Comparison of ENCODE assay signal across 9 cellular contexts in genomic region chr17:73650147-73650546, GRCh38. TPM values are rescaled to one million over a fixed set of nuclear protein-coding genes. Genes with fewer than 3 reads are reported as not detected.
DNase-seq lines count a peak whose midpoint lies in the region; FAIRE-seq and TF ChIP-seq lines count a peak whose summit lies in the region.
"Had no signal": no experiment of that assay in that cellular context is flagged by ENCODE, and none has a peak within 500 bp of the region (broad histone marks: within the 10 kb centered on the region; RNA-seq: fewer than 3 reads in every experiment).

No MANE protein-coding gene starts in this region.

- no peak overlapping the region for H4K8ac ChIP-seq in H9 (replicated peaks; ENCODE audit: insufficient read length, low read depth, low read length)

- H4K20me1 ChIP-seq in H9 (ENCODE audit: control insufficient read depth, insufficient read depth, insufficient read length) (no peaks in the 10 kb centered on the region), hepatocyte (ENCODE audit: insufficient read depth, poor library complexity, severe bottlenecking) (no peaks in the 10 kb centered on the region)

- H3K79me1 ChIP-seq in H9 (ENCODE audit: insufficient read depth, low read depth, low read length, poor library complexity, severe bottlenecking), result no peaks in the 10 kb centered on the region

- H3K79me2 ChIP-seq in H9 (ENCODE audit: insufficient read depth, low read length), result no peaks in the 10 kb centered on the region
- H3K79me2 ChIP-seq in hepatocyte, result no peaks in the 10 kb centered on the region

- no peak overlapping the region for H2BK15ac ChIP-seq in H9 (ENCODE audit: low read depth, low read length)

- H4K5ac ChIP-seq in H9 (ENCODE audit: insufficient read length, low read depth, low read length), result no peak overlapping the region

- H3K36me3 ChIP-seq in BE2C (no peaks in the 10 kb centered on the region), hepatocyte (replicated peaks; ENCODE audit: insufficient read depth, low read depth) (no peaks in the 10 kb centered on the region)
- H3K36me3 ChIP-seq: SJSA1 had no signal

- FAIRE-seq in urothelium cell line (lab: Jason Lieb, UNC), result no peak

- no peak overlapping the region for H3K9ac ChIP-seq in H9 (ENCODE audit: extremely low read depth, insufficient read length, low read length)

- DNase-seq in BE2C (peak; percentile 46), H9 (peak; percentile 77), SHP77 (lab: John Stamatoyannopoulos, UW) (peak; percentile 54 to 67), hepatocyte (ENCODE audit: low spot score) (peak; percentile 58), urothelium cell line (ENCODE audit: low spot score) (no peak), AG20443 (ENCODE audit: low spot score) (no peak), HPDE6-E6E7 (ENCODE audit: extremely low spot score) (no peak)
- no peak for DNase-seq in activated CD4-positive, alpha-beta memory T cell treated with anti-CD3 and anti-CD28 coated beads, Interleukin-2, amount 10 ng/mL, durations not matched to agents 7 days and 5 days

- no peak overlapping the region for H3K14ac ChIP-seq in H9 (ENCODE audit: insufficient read depth, low read length)

- H3K4me1 ChIP-seq in BE2C (no peaks in the 10 kb centered on the region), H9 (ENCODE audit: insufficient read depth, low read length) (no peaks in the 10 kb centered on the region), hepatocyte (ENCODE audit: insufficient read depth) (no peaks in the 10 kb centered on the region)

- H3K9me3 ChIP-seq in BE2C, result no peaks in the 10 kb centered on the region
- H3K9me3 ChIP-seq in H9 (ENCODE audit: control insufficient read depth, low read depth, low read length), result no peaks in the 10 kb centered on the region
- peaks cover 5% of the 10 kb centered on the region for H3K9me3 ChIP-seq in hepatocyte (ENCODE audit: low read depth)

- H3K36me3 Mint-ChIP-seq in H9 (ENCODE audit: insufficient read depth in 1 of 3, low read depth in 3 of 3), result peaks cover 2 to 10% (median 8%) of the 10 kb centered on the region in 3 experiments; a peak in 5 of 7 replicates
- no peaks in the 10 kb centered on the region for H3K36me3 Mint-ChIP-seq in activated CD4-positive, alpha-beta memory T cell treated with anti-CD3 and anti-CD28 coated beads, Interleukin-2, amount 10 ng/mL, durations not matched to agents 7 days and 5 days (ENCODE audit: low read depth)

- peak; percentile 69 for TF ChIP-seq CTCF in BE2C (IDR thresholded peaks at IDR 0.05; ENCODE audit: low read depth, low read length)
- peak; percentile 71 for TF ChIP-seq CTCF in H9 (conservative IDR thresholded peaks at IDR 0.05)
- TF ChIP-seq CTCF in hepatocyte (IDR thresholded peaks at IDR 0.05; ENCODE audit: poor library complexity), result peak; percentile 55

- POLR2A ChIA-PET in activated CD4-positive, alpha-beta memory T cell treated with anti-CD3 and anti-CD28 coated beads, Interleukin-2, amount 10 ng/mL, durations not matched to agents 7 days and 5 days (lab: Charles Lee), result no interaction called here

- no peak overlapping the region for H3K4ac ChIP-seq in H9 (ENCODE audit: low read depth, low read length)

- no peaks in the 10 kb centered on the region for H3K9me2 ChIP-seq in hepatocyte (replicated peaks; ENCODE audit: insufficient read depth)

- H3K56ac ChIP-seq in H9 (ENCODE audit: insufficient read length, low read depth, low read length), result no peak overlapping the region

- no CpG with 5 or more reads among the region's 2 CpGs for WGBS in H9 (ENCODE audit: extremely low coverage, insufficient read length, low lambda C conversion rate)
- WGBS in hepatocyte (ENCODE audit: low lambda C conversion rate, missing lambda C conversion rate), result 44% methylated on average over 2 of the region's 2 CpGs

- peaks cover 28 to 38% of the 10 kb centered on the region in 2 experiments for H3K4me1 Mint-ChIP-seq in H9
- peaks cover 3% of the 10 kb centered on the region for H3K4me1 Mint-ChIP-seq in activated CD4-positive, alpha-beta memory T cell treated with anti-CD3 and anti-CD28 coated beads, Interleukin-2, amount 10 ng/mL, durations not matched to agents 7 days and 5 days

- H3K18ac ChIP-seq in H9 (ENCODE audit: insufficient read length, low read depth, low read length), result no peak overlapping the region

- no peak overlapping the region for H2AK5ac ChIP-seq in H9 (ENCODE audit: insufficient read length, low read length)

- H3K23ac ChIP-seq in H9 (ENCODE audit: insufficient read length, low read depth, low read length), result no peak overlapping the region

- no peak overlapping the region for H2BK5ac ChIP-seq in H9 (ENCODE audit: insufficient read length, low read length)

- peaks cover 33% of the 10 kb centered on the region for H3K27me3 ChIP-seq in BE2C
- H3K27me3 ChIP-seq in H9 (ENCODE audit: insufficient read depth, low read length), result peaks cover 4% of the 10 kb centered on the region; the same call in 1 of the 2 replicates
- peaks cover 46% of the 10 kb centered on the region for H3K27me3 ChIP-seq in hepatocyte

- H2AFZ ChIP-seq in H9 (ENCODE audit: low read length) (no peak overlapping the region), hepatocyte (no peak overlapping the region)

- H2BK20ac ChIP-seq in H9 (ENCODE audit: low read depth, low read length, poor library complexity, severe bottlenecking), result no peak overlapping the region

- no peak overlapping the region for H3T11ph ChIP-seq in H9 (ENCODE audit: low read length)

- H3K4me3 ChIP-seq in BE2C (ENCODE audit: low read depth, low read length), result no peak overlapping the region
- H3K4me3 ChIP-seq in hepatocyte, result no peak overlapping the region
- H3K4me3 ChIP-seq: SJSA1 had no signal

- no peak overlapping the region for H4K91ac ChIP-seq in H9 (ENCODE audit: insufficient read length, low read depth, low read length)

- H3K4me2 ChIP-seq in H9 (ENCODE audit: insufficient read depth, insufficient read length, low read length), result no peak overlapping the region
- no peak overlapping the region for H3K4me2 ChIP-seq in hepatocyte

- H2BK12ac ChIP-seq in H9 (ENCODE audit: insufficient read length, low read depth, low read length), result no peak overlapping the region

- no peak overlapping the region for H2BK120ac ChIP-seq in H9 (ENCODE audit: low read depth, low read length, poor library complexity, severe bottlenecking)

- H3K27ac Mint-ChIP-seq in H9, result no peak overlapping the region
- no peak overlapping the region for H3K27ac Mint-ChIP-seq in activated CD4-positive, alpha-beta memory T cell treated with anti-CD3 and anti-CD28 coated beads, Interleukin-2, amount 10 ng/mL, durations not matched to agents 7 days and 5 days

- H3K9me3 Mint-ChIP-seq in H9, result peaks cover 13 to 16% of the 10 kb centered on the region in 2 experiments
- H3K9me3 Mint-ChIP-seq in activated CD4-positive, alpha-beta memory T cell treated with anti-CD3 and anti-CD28 coated beads, Interleukin-2, amount 10 ng/mL, durations not matched to agents 7 days and 5 days, result peaks cover 15% of the 10 kb centered on the region

- H3K23me2 ChIP-seq in H9 (ENCODE audit: insufficient read length, low read depth, low read length, poor library complexity, severe bottlenecking), result peaks cover 4% of the 10 kb centered on the region

- CTCF ChIA-PET in activated CD4-positive, alpha-beta memory T cell treated with anti-CD3 and anti-CD28 coated beads, Interleukin-2, amount 10 ng/mL, durations not matched to agents 7 days and 5 days (lab: Charles Lee), result interaction anchor here (1.0 kb wide), 1 partner anchor 59 kb away, joined by 3 read pairs; no protein-coding TSS in a partner anchor

- H3K27ac ChIP-seq in H9 (ENCODE audit: insufficient read length, low read depth, low read length) (no peak overlapping the region), hepatocyte (no peak overlapping the region)
- H3K27ac ChIP-seq: SJSA1 had no signal

- H3K4me3 Mint-ChIP-seq in H9, result no peak overlapping the region
- H3K4me3 Mint-ChIP-seq in activated CD4-positive, alpha-beta memory T cell treated with anti-CD3 and anti-CD28 coated beads, Interleukin-2, amount 10 ng/mL, durations not matched to agents 7 days and 5 days, result no peak overlapping the region

- peaks cover 51% of the 10 kb centered on the region for H3K27me3 Mint-ChIP-seq in H9 (ENCODE audit: low read depth)
- peaks cover 34% of the 10 kb centered on the region for H3K27me3 Mint-ChIP-seq in activated CD4-positive, alpha-beta memory T cell treated with anti-CD3 and anti-CD28 coated beads, Interleukin-2, amount 10 ng/mL, durations not matched to agents 7 days and 5 days

RNA-seq across cellular contexts. Expression of gene SDK2, which starts 5.9 kb away (rescaled TPM):
- polyA plus RNA-seq in BE2C (2012; ENCODE audit: insufficient read depth, insufficient read length, low read depth), result 3.5 TPM
- total RNA-seq in H9 (2021) (7.9 and 9.1 TPM in 2 replicates), hepatocyte (1.0 and 1.2 TPM in 2 replicates)
- polyA plus RNA-seq in hepatocyte, result 0.52 and 0.59 TPM in 2 replicates
- 1 to 10 TPM; 2.4 to 2.5 TPM for total RNA-seq in activated CD4-positive, alpha-beta memory T cell treated with anti-CD3 and anti-CD28 coated beads, Interleukin-2, amount 10 ng/mL, durations not matched to agents 7 days and 5 days

Comparison
In these comparisons a context has a peak if more than half of its experiments do, and no peak if none do; other contexts are left out.
1. DNase-seq: peak in BE2C (single experiment), H9 (single experiment), SHP77 (2 of 2) and hepatocyte (single experiment); none in urothelium cell line (single experiment), activated CD4-positive, alpha-beta memory T cell treated with anti-CD3 and anti-CD28 coated beads, Interleukin-2, amount 10 ng/mL, durations not matched to agents 7 days and 5 days (single experiment), AG20443 (single experiment) and HPDE6-E6E7 (single experiment).
2. Peak in every context shown above with its lines, with median percentiles within 50 percentile points of each other: CTCF ChIP-seq.